Comparison of ENCODE assay signal across 27 cellular contexts in genomic region chr13:110496281-110496680, GRCh38.
"Had no signal": no experiment of that assay in that cellular context is flagged by ENCODE, and none has a peak within 500 bp of the region (broad histone marks: within the 10 kb centered on the region; RNA-seq: fewer than 3 reads in every experiment).

No MANE protein-coding gene starts in this region.

- H3K9ac ChIP-seq: neural progenitor cell had no signal

- H3K4me2 ChIP-seq: hepatocyte, neural progenitor cell had no signal

- H3K36me3 Mint-ChIP-seq: natural killer cell had no signal

- H2AFZ ChIP-seq: hepatocyte, neural progenitor cell had no signal

- ATAC-seq: heart right ventricle; left colon; left lung; lower lobe of right lung; natural killer cell; pancreas; right cardiac atrium; sciatic nerve; stimulated activated memory B cell treated with anti-CD40 and anti-IgM and Interleukin-4, amounts not matched to agents 10 μg/mL and 1 μg/mL and 100 μg/mL, for 72 hours; stimulated activated naive CD8-positive, alpha-beta T cell treated with anti-CD3 and anti-CD28 coated beads, Interleukin-15, Interleukin-2, amounts not matched to agents 100 U/mL and 50 U/mL, for 24 hours; upper lobe of right lung had no signal

- H3K4me3 ChIP-seq: heart right ventricle, hepatocyte, left lung, lower lobe of right lung, neural progenitor cell, pancreas, prostate gland, skin epidermis, spleen, stomach, upper lobe of right lung had no signal

- H3K27ac Mint-ChIP-seq: mesothelial cell of epicardium; natural killer cell; nephron progenitor cell; neural progenitor cell; stimulated activated memory B cell treated with anti-CD40 and anti-IgM and Interleukin-4, amounts not matched to agents 10 μg/mL and 1 μg/mL and 100 μg/mL, for 72 hours had no signal

- H3K4me1 Mint-ChIP-seq: mesothelial cell of epicardium; naive B cell; natural killer cell; neural progenitor cell; stimulated activated memory B cell treated with anti-CD40 and anti-IgM and Interleukin-4, amounts not matched to agents 10 μg/mL and 1 μg/mL and 100 μg/mL, for 72 hours had no signal

- DNase-seq: heart right ventricle; left colon; left lung; lower lobe of right lung; mammary epithelial cell; mesendoderm; naive B cell; natural killer cell; nephron progenitor cell; pancreas; retina; right cardiac atrium; spleen; stimulated activated CD4-positive, alpha-beta T cell treated with anti-CD3 and anti-CD28 coated beads, Interleukin-4, amount 100 ng/mL, for 24 hours; stimulated activated CD8-positive, alpha-beta memory T cell treated with anti-CD3 and anti-CD28 coated beads, Interleukin-4, amount 100 ng/mL, for 48 hours; stimulated activated naive CD8-positive, alpha-beta T cell treated with anti-CD3 and anti-CD28 coated beads, Interleukin-15, Interleukin-2, amounts not matched to agents 100 U/mL and 50 U/mL, for 24 hours; stomach; substantia nigra; trophoblast cell; upper lobe of right lung had no signal

- H3K4me3 Mint-ChIP-seq: mesothelial cell of epicardium; naive B cell; natural killer cell; nephron progenitor cell; neural progenitor cell; stimulated activated memory B cell treated with anti-CD40 and anti-IgM and Interleukin-4, amounts not matched to agents 10 μg/mL and 1 μg/mL and 100 μg/mL, for 72 hours had no signal

- H3K9me3 Mint-ChIP-seq: natural killer cell, neural progenitor cell had no signal

- H3K9me3 ChIP-seq: heart right ventricle, left lung, lower lobe of right lung, pancreas, prostate gland, upper lobe of right lung had no signal

- H3K4me1 ChIP-seq: heart right ventricle, left lung, lower lobe of right lung, neural progenitor cell, pancreas, prostate gland, spleen, stomach, upper lobe of right lung had no signal

- H3K27me3 ChIP-seq: heart right ventricle, hepatocyte, left lung, neural progenitor cell, pancreas, spleen, stomach, upper lobe of right lung had no signal

- H3K27me3 Mint-ChIP-seq: stimulated activated memory B cell treated with anti-CD40 and anti-IgM and Interleukin-4, amounts not matched to agents 10 μg/mL and 1 μg/mL and 100 μg/mL, for 72 hours had no signal

- H3K27ac ChIP-seq: heart right ventricle, hepatocyte, left lung, lower lobe of right lung, neural progenitor cell, pancreas, prostate gland, skin epidermis, stomach, upper lobe of right lung had no signal
